ENCODE assay signal across 1 cellular context in the genomic region with DNA sequence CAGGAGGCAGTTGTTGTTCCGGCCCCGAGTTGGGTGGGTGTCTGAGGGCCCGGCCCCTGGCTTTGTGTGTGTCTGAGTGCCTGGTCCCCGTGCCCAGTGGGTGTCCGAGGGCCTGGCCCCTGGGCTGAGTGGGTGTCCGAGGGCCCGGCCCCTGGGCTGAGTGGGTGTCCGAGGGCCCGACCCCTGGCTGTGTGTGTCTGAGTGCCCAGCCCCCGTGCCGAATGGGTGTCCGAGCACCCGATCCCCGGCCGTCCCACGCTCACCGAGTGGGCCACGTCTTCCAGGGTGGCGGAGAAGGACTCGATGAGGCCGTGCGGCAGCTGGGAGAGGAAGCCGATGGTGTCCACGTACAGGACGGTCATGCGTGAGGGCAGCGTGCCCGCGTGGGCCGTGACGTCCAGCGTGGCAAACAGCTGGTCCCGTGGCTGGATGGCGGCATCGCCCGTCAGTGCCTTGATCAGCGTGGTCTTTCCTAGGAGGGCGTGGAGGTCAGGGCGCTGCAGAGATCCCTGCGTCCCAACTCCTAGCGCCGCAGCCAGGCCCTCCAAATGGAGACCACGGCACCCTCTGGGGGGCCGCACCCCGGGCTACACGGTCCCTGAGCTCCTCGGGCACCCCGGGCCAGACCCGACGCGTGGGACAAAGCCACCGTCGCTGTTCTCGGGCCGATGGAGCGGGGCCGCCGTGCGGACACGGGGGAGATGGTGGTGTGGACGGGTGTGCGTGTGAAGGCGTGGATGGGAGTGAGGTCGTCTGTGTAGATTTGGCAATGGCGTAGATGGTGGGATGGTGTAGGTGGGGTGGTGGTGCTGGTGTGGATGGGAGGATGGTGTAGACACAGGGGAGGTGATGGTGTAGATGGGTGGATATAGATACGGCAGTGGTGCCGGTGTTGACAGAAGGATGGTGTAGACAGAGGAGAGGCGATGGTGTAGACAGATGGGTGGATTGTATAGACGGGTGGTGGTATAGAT.
A peak's percentile ranks its signal among the peaks of the same experiment; 100 is the strongest.
TF ChIP-seq lines count a peak whose summit lies in the region.

No MANE protein-coding gene starts in this region.

TF ChIP-seq in HepG2, 621 proteins besides CTCF, POLR2A, EP300 and RAD21 (continued from another document and continues in another):
- TF ChIP-seq REST (IDR thresholded peaks at IDR 0.05; ENCODE audit: borderline replicate concordance in 1 of 2, low read depth in 1 of 2, low read length in 2 of 2), result no peak
- TF ChIP-seq ZNF207 (IDR thresholded peaks at IDR 0.05; ENCODE audit: borderline replicate concordance), result no peak
- no peak for TF ChIP-seq GTF2F1 (IDR thresholded peaks at IDR 0.05; ENCODE audit: low read length)
- TF ChIP-seq RXRA (CRISPR knock-in tag; IDR thresholded peaks at IDR 0.05), result no peak
- no peak for TF ChIP-seq ZNF598 (CRISPR knock-in tag; IDR thresholded peaks at IDR 0.05; ENCODE audit: borderline replicate concordance)
- TF ChIP-seq, protein P1, sequence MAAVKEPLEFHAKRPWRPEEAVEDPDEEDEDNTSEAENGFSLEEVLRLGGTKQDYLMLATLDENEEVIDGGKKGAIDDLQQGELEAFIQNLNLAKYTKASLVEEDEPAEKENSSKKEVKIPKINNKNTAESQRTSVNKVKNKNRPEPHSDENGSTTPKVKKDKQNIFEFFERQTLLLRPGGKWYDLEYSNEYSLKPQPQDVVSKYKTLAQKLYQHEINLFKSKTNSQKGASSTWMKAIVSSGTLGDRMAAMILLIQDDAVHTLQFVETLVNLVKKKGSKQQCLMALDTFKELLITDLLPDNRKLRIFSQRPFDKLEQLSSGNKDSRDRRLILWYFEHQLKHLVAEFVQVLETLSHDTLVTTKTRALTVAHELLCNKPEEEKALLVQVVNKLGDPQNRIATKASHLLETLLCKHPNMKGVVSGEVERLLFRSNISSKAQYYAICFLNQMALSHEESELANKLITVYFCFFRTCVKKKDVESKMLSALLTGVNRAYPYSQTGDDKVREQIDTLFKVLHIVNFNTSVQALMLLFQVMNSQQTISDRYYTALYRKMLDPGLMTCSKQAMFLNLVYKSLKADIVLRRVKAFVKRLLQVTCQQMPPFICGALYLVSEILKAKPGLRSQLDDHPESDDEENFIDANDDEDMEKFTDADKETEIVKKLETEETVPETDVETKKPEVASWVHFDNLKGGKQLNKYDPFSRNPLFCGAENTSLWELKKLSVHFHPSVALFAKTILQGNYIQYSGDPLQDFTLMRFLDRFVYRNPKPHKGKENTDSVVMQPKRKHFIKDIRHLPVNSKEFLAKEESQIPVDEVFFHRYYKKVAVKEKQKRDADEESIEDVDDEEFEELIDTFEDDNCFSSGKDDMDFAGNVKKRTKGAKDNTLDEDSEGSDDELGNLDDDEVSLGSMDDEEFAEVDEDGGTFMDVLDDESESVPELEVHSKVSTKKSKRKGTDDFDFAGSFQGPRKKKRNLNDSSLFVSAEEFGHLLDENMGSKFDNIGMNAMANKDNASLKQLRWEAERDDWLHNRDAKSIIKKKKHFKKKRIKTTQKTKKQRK (IDR thresholded peaks at IDR 0.05; ENCODE audit: low read length), result no peak
- TF ChIP-seq ZNF816 (CRISPR knock-in tag; IDR thresholded peaks at IDR 0.05; ENCODE audit: borderline replicate concordance), result no peak
- no peak for TF ChIP-seq ZFP36 (IDR thresholded peaks at IDR 0.05; ENCODE audit: borderline replicate concordance, low read depth, low read length, partially characterized antibody)
- no peak for TF ChIP-seq HMGA1 (CRISPR knock-in tag; conservative IDR thresholded peaks at IDR 0.05)
- TF ChIP-seq U2AF2 (IDR thresholded peaks at IDR 0.05; ENCODE audit: low read depth, low read length), result no peak
- no peak for TF ChIP-seq IRX3 (CRISPR knock-in tag; IDR thresholded peaks at IDR 0.05; ENCODE audit: borderline replicate concordance, low read depth)
- TF ChIP-seq ZNF546 (CRISPR knock-in tag; conservative IDR thresholded peaks at IDR 0.05), result no peak
- no peak for TF ChIP-seq ARID3A (IDR thresholded peaks at IDR 0.05; ENCODE audit: low read depth, low read length)
- no peak for TF ChIP-seq SRSF4 (IDR thresholded peaks at IDR 0.05; ENCODE audit: low read depth, low read length, poor library complexity, severe bottlenecking)
- TF ChIP-seq, protein P2, sequence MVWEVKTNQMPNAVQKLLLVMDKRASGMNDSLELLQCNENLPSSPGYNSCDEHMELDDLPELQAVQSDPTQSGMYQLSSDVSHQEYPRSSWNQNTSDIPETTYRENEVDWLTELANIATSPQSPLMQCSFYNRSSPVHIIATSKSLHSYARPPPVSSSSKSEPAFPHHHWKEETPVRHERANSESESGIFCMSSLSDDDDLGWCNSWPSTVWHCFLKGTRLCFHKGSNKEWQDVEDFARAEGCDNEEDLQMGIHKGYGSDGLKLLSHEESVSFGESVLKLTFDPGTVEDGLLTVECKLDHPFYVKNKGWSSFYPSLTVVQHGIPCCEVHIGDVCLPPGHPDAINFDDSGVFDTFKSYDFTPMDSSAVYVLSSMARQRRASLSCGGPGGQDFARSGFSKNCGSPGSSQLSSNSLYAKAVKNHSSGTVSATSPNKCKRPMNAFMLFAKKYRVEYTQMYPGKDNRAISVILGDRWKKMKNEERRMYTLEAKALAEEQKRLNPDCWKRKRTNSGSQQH (CRISPR knock-in tag; IDR thresholded peaks at IDR 0.05; ENCODE audit: low read depth), result no peak
- TF ChIP-seq AGO2 (optimal IDR thresholded peaks at IDR 0.05; ENCODE audit: low read depth, low read length), result peak; percentile 94
- TF ChIP-seq ZSCAN9 (CRISPR knock-in tag; IDR thresholded peaks at IDR 0.05; ENCODE audit: borderline replicate concordance), result no peak
- no peak for TF ChIP-seq ZNF747 (CRISPR knock-in tag; IDR thresholded peaks at IDR 0.05; ENCODE audit: borderline replicate concordance)
- TF ChIP-seq STAG1 (CRISPR knock-in tag; IDR thresholded peaks at IDR 0.05), result no peak
- TF ChIP-seq BCLAF1 (IDR thresholded peaks at IDR 0.05), result no peak
- no peak for TF ChIP-seq ZNF569 (CRISPR knock-in tag; IDR thresholded peaks at IDR 0.05; ENCODE audit: borderline replicate concordance)
- TF ChIP-seq, protein P3, sequence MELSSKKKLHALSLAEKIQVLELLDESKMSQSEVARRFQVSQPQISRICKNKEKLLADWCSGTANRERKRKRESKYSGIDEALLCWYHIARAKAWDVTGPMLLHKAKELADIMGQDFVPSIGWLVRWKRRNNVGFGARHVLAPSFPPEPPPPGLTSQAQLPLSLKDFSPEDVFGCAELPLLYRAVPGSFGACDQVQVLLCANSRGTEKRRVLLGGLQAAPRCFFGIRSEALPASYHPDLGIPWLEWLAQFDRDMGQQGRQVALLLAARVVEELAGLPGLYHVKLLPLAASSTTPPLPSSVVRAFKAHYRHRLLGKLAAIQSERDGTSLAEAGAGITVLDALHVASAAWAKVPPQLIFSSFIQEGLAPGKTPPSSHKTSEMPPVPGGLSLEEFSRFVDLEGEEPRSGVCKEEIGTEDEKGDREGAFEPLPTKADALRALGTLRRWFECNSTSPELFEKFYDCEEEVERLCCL (CRISPR knock-in tag; IDR thresholded peaks at IDR 0.05; ENCODE audit: borderline replicate concordance), result no peak
- TF ChIP-seq KLF15 (CRISPR knock-in tag; IDR thresholded peaks at IDR 0.05; ENCODE audit: borderline replicate concordance), result no peak
- TF ChIP-seq, protein P4, sequence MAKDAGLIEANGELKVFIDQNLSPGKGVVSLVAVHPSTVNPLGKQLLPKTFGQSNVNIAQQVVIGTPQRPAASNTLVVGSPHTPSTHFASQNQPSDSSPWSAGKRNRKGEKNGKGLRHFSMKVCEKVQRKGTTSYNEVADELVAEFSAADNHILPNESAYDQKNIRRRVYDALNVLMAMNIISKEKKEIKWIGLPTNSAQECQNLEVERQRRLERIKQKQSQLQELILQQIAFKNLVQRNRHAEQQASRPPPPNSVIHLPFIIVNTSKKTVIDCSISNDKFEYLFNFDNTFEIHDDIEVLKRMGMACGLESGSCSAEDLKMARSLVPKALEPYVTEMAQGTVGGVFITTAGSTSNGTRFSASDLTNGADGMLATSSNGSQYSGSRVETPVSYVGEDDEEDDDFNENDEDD (CRISPR knock-in tag; IDR thresholded peaks at IDR 0.05; ENCODE audit: borderline replicate concordance), result no peak
- TF ChIP-seq ZFP36L2 (CRISPR knock-in tag; IDR thresholded peaks at IDR 0.05), result no peak
- no peak for TF ChIP-seq HOXA9 (CRISPR knock-in tag; IDR thresholded peaks at IDR 0.05; ENCODE audit: borderline replicate concordance)
- no peak for TF ChIP-seq ARID2 (CRISPR knock-in tag; IDR thresholded peaks at IDR 0.05; ENCODE audit: borderline replicate concordance)
- no peak for TF ChIP-seq ZNF616 (CRISPR knock-in tag; IDR thresholded peaks at IDR 0.05; ENCODE audit: low read depth)
- TF ChIP-seq PCBP1 (IDR thresholded peaks at IDR 0.05; ENCODE audit: borderline replicate concordance, low read depth, low read length), result 0 out of 2 replicates have a peak, but pooled peaks have one; percentile 21
- TF ChIP-seq KDM5B (CRISPR knock-in tag; IDR thresholded peaks at IDR 0.05; ENCODE audit: borderline replicate concordance), result 0 out of 2 replicates have a peak, but pooled peaks have one; percentile 38
- no peak for TF ChIP-seq SOX6 (IDR thresholded peaks at IDR 0.05)
- no peak for TF ChIP-seq SOX6 (CRISPR knock-in tag; IDR thresholded peaks at IDR 0.05)
- TF ChIP-seq SMYD3 (CRISPR knock-in tag; IDR thresholded peaks at IDR 0.05), result no peak
- no peak for TF ChIP-seq KDM1A (CRISPR knock-in tag; IDR thresholded peaks at IDR 0.05)
- TF ChIP-seq ZBTB3 (CRISPR knock-in tag; IDR thresholded peaks at IDR 0.05; ENCODE audit: borderline replicate concordance, low read depth), result no peak
- TF ChIP-seq MBNL3 (CRISPR knock-in tag; conservative IDR thresholded peaks at IDR 0.05), result no peak
- TF ChIP-seq ZFP41 (CRISPR knock-in tag; IDR thresholded peaks at IDR 0.05; ENCODE audit: borderline replicate concordance), result no peak
- TF ChIP-seq MTA3 (CRISPR knock-in tag; IDR thresholded peaks at IDR 0.05), result no peak
- no peak for TF ChIP-seq RBM39 (IDR thresholded peaks at IDR 0.05; ENCODE audit: low read depth, low read length, poor library complexity, severe bottlenecking)
- no peak for TF ChIP-seq DR1 (CRISPR knock-in tag; IDR thresholded peaks at IDR 0.05)
- no peak for TF ChIP-seq ZBTB7B (CRISPR knock-in tag; IDR thresholded peaks at IDR 0.05)
- TF ChIP-seq ZNF543 (CRISPR knock-in tag; IDR thresholded peaks at IDR 0.05), result no peak
- TF ChIP-seq U2AF1 (optimal IDR thresholded peaks at IDR 0.05; ENCODE audit: low read depth, low read length), result peak; percentile 26
- TF ChIP-seq ZMYM2 (CRISPR knock-in tag; IDR thresholded peaks at IDR 0.05), result no peak
- TF ChIP-seq RBM22 (optimal IDR thresholded peaks at IDR 0.05; ENCODE audit: low read length), result peak; percentile 52
